ENCODE assay signal across 14 cellular contexts in the genomic region with DNA sequence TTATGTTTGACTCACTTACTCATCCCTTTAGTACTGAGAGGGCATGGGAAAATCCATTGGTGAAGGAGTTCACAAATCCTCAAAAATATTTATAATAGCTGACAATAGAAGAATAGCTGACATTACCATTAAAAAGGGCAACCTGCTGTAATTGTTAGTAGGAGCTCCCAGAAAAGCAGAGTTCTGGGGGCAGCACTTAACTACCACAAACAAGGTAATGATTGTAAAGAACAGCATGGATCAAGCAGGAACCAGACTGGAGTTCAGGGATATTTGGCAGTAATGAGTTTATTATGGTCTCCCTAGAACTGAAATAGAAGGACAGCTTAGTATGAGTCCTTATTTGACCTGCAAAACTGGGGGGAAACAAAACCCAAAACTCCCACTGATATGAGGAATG.
DNase-seq lines count a peak whose midpoint lies in the region; ATAC-seq and TF ChIP-seq lines count a peak whose summit lies in the region.
"Had no signal": no experiment of that assay in that cellular context is flagged by ENCODE, and none has a peak within 500 bp of the region (broad histone marks: within the 10 kb centered on the region; RNA-seq: fewer than 3 reads in every experiment).

No MANE protein-coding gene starts in this region.

- H3K27ac Mint-ChIP-seq in WTC11 = no peak overlapping the region
- H3K27ac Mint-ChIP-seq: CD8-positive, alpha-beta memory T cell had no signal

- H3K27me3 Mint-ChIP-seq in WTC11 (ENCODE audit: low read depth) = peaks cover 44% of the 10 kb centered on the region
- H3K27me3 Mint-ChIP-seq: CD8-positive, alpha-beta memory T cell had no signal

- H3K4me3 ChIP-seq in H7 (ENCODE audit: insufficient read depth, low read depth, low read length) (no peak overlapping the region), HUES48 (ENCODE audit: low read depth, low read length) (peak overlapping the region; percentile 29; the same call in 1 of the 2 replicates)
- H3K4me3 ChIP-seq: BLaER1, K562 had no signal

- H3K27me3 ChIP-seq in H7 (ENCODE audit: control insufficient read depth, insufficient read depth, low read length) = no peaks in the 10 kb centered on the region
- peaks cover 16% of the 10 kb centered on the region for H3K27me3 ChIP-seq in HUES48 (ENCODE audit: control insufficient read depth, insufficient read depth, low read length)
- H3K27me3 ChIP-seq: BLaER1 had no signal

- H3K27ac ChIP-seq in HUES48 (ENCODE audit: low read depth, low read length) = peak overlapping the region; percentile 83
- H3K27ac ChIP-seq: BLaER1 had no signal

- H3K9me3 ChIP-seq in HUES48 (ENCODE audit: control insufficient read depth, insufficient read depth, low read length) = no peaks in the 10 kb centered on the region
- H3K9me3 ChIP-seq: BLaER1 had no signal

- POLR2A ChIA-PET in WTC11 (lab: Charles Lee) = no interaction called here

- no peak overlapping the region for H3K9ac ChIP-seq in HUES48 (ENCODE audit: low read depth, low read length)
- H3K9ac ChIP-seq: BLaER1 had no signal

- DNase-seq in H7 (peak; percentile 4), WTC11 (ENCODE audit: low spot score) (no peak), iPS-NIHi11 (ENCODE audit: low spot score) (peak; percentile 6), activated gamma-delta T cell treated with Interleukin-2 at 50 U/mL for 16 hours (no peak), NCI-H2081 (lab: John Stamatoyannopoulos, UW) (no peak), NCI-H82 treated with DMSO at 0.1 percent for 48 hours (lab: John Stamatoyannopoulos, UW; ENCODE audit: unreplicated experiment) (no peak)
- DNase-seq: AML-193; CD8-positive, alpha-beta memory T cell; DMS53; GF-D8; HCEC 1CT had no signal

- H3K4me1 ChIP-seq in HUES48 (ENCODE audit: control insufficient read depth, insufficient read depth, low read length) = peaks cover 46% of the 10 kb centered on the region
- H3K4me1 ChIP-seq: BLaER1 had no signal

- H3K36me3 ChIP-seq in H7 (replicated peaks; ENCODE audit: control insufficient read depth, insufficient read depth, low read length) (no peaks in the 10 kb centered on the region), HUES48 (ENCODE audit: control insufficient read depth, insufficient read depth, low read length) (no peaks in the 10 kb centered on the region)
- H3K36me3 ChIP-seq: BLaER1 had no signal

- H3K9me3 Mint-ChIP-seq in WTC11 = peaks cover 9% of the 10 kb centered on the region

- peaks cover 6% of the 10 kb centered on the region; the same call in 1 of the 2 replicates for H3K36me3 Mint-ChIP-seq in WTC11
- H3K36me3 Mint-ChIP-seq: CD8-positive, alpha-beta memory T cell had no signal

- H3K4me3 Mint-ChIP-seq in WTC11 = no peak overlapping the region
- H3K4me3 Mint-ChIP-seq: CD8-positive, alpha-beta memory T cell had no signal

- ATAC-seq in WTC11 = peak; percentile 85
- ATAC-seq: K562 had no signal

- no peak for TF ChIP-seq CTCF in WTC11 (IDR thresholded peaks at IDR 0.05)

- CTCF ChIA-PET in WTC11 (lab: Charles Lee) = no interaction called here

- H3K4me1 Mint-ChIP-seq in WTC11 = peaks cover 45% of the 10 kb centered on the region
- H3K4me1 Mint-ChIP-seq: CD8-positive, alpha-beta memory T cell had no signal

TF ChIP-seq in WTC11, 78 proteins besides CTCF, POLR2A, EP300 and RAD21:
- TF ChIP-seq, protein P1, sequence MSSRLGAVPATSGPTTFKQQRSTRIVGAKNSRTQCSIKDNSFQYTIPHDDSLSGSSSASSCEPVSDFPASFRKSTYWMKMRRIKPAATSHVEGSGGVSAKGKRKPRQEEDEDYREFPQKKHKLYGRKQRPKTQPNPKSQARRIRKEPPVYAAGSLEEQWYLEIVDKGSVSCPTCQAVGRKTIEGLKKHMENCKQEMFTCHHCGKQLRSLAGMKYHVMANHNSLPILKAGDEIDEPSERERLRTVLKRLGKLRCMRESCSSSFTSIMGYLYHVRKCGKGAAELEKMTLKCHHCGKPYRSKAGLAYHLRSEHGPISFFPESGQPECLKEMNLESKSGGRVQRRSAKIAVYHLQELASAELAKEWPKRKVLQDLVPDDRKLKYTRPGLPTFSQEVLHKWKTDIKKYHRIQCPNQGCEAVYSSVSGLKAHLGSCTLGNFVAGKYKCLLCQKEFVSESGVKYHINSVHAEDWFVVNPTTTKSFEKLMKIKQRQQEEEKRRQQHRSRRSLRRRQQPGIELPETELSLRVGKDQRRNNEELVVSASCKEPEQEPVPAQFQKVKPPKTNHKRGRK (CRISPR knock-in tag; IDR thresholded peaks at IDR 0.05; ENCODE audit: borderline replicate concordance) = no peak
- TF ChIP-seq ZNF219 (CRISPR knock-in tag; IDR thresholded peaks at IDR 0.05; ENCODE audit: borderline replicate concordance) = no peak
- TF ChIP-seq, protein P2, sequence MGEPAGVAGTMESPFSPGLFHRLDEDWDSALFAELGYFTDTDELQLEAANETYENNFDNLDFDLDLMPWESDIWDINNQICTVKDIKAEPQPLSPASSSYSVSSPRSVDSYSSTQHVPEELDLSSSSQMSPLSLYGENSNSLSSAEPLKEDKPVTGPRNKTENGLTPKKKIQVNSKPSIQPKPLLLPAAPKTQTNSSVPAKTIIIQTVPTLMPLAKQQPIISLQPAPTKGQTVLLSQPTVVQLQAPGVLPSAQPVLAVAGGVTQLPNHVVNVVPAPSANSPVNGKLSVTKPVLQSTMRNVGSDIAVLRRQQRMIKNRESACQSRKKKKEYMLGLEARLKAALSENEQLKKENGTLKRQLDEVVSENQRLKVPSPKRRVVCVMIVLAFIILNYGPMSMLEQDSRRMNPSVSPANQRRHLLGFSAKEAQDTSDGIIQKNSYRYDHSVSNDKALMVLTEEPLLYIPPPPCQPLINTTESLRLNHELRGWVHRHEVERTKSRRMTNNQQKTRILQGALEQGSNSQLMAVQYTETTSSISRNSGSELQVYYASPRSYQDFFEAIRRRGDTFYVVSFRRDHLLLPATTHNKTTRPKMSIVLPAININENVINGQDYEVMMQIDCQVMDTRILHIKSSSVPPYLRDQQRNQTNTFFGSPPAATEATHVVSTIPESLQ (CRISPR knock-in tag; IDR thresholded peaks at IDR 0.05) = no peak
- no peak for TF ChIP-seq ZNF121 (CRISPR knock-in tag; IDR thresholded peaks at IDR 0.05)
- no peak for TF ChIP-seq ZNF416 (CRISPR knock-in tag; IDR thresholded peaks at IDR 0.05)
- TF ChIP-seq, protein P3, sequence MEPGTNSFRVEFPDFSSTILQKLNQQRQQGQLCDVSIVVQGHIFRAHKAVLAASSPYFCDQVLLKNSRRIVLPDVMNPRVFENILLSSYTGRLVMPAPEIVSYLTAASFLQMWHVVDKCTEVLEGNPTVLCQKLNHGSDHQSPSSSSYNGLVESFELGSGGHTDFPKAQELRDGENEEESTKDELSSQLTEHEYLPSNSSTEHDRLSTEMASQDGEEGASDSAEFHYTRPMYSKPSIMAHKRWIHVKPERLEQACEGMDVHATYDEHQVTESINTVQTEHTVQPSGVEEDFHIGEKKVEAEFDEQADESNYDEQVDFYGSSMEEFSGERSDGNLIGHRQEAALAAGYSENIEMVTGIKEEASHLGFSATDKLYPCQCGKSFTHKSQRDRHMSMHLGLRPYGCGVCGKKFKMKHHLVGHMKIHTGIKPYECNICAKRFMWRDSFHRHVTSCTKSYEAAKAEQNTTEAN (CRISPR knock-in tag; IDR thresholded peaks at IDR 0.05) = no peak
- TF ChIP-seq FOXP1 (CRISPR knock-in tag; IDR thresholded peaks at IDR 0.05; ENCODE audit: borderline replicate concordance) = no peak
- no peak for TF ChIP-seq CREB1 (CRISPR knock-in tag; IDR thresholded peaks at IDR 0.05)
- TF ChIP-seq NR3C1 (CRISPR knock-in tag; conservative IDR thresholded peaks at IDR 0.05; ENCODE audit: low read depth) = no peak
- TF ChIP-seq, protein P4, sequence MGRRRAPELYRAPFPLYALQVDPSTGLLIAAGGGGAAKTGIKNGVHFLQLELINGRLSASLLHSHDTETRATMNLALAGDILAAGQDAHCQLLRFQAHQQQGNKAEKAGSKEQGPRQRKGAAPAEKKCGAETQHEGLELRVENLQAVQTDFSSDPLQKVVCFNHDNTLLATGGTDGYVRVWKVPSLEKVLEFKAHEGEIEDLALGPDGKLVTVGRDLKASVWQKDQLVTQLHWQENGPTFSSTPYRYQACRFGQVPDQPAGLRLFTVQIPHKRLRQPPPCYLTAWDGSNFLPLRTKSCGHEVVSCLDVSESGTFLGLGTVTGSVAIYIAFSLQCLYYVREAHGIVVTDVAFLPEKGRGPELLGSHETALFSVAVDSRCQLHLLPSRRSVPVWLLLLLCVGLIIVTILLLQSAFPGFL (CRISPR knock-in tag; IDR thresholded peaks at IDR 0.05; ENCODE audit: borderline replicate concordance) = no peak
TF ChIP-seq in WTC11: peak in this region for 0.

Comparison
In these comparisons a context has a peak if more than half of its experiments do, and no peak if none do; other contexts are left out.
1. DNase-seq: peak in H7 (single experiment) and iPS-NIHi11 (single experiment); none in WTC11 (single experiment), activated gamma-delta T cell treated with Interleukin-2 at 50 U/mL for 16 hours (single experiment), NCI-H2081 (0 of 2) and NCI-H82 treated with DMSO at 0.1 percent for 48 hours (single experiment).